ENCODE assay signal across 1 cellular context in genomic region chr20:61044499-61044898, GRCh38.
TF ChIP-seq lines count a peak whose summit lies in the region.

No MANE protein-coding gene starts in this region.

TF ChIP-seq in HepG2, 621 proteins besides CTCF, POLR2A, EP300 and RAD21 (continued from another document):
- no peak for TF ChIP-seq TRIM22 (IDR thresholded peaks at IDR 0.05)
- TF ChIP-seq ZBTB3 (CRISPR knock-in tag; IDR thresholded peaks at IDR 0.05; ENCODE audit: borderline replicate concordance, low read depth) = no peak
TF ChIP-seq in HepG2: peak in this region for 0.
